Comparison of ENCODE assay signal across 1 cellular context in genomic region chr22:38656256-38657148, GRCh38.
A peak's percentile ranks its signal among the peaks of the same experiment; 100 is the strongest.
TF ChIP-seq lines count a peak whose summit lies in the region.

CBY1 (plus strand) TSS chr22:38656638; CDS start chr22:38668055, 11,417 bp downstream.
FAM227A (minus strand) TSS chr22:38656392; CDS start chr22:38650168, 6,224 bp downstream.

TF ChIP-seq in K562, 482 proteins besides CTCF, POLR2A, EP300 and RAD21 (continued from another document and continues in another):
- no peak for TF ChIP-seq ZNF518B (CRISPR knock-in tag; IDR thresholded peaks at IDR 0.05)
- no peak for TF ChIP-seq ZNF586 (CRISPR knock-in tag; conservative IDR thresholded peaks at IDR 0.05)
- no peak for TF ChIP-seq ZNF589 (CRISPR knock-in tag; IDR thresholded peaks at IDR 0.05; ENCODE audit: low read depth)
- TF ChIP-seq MTA3 (IDR thresholded peaks at IDR 0.05; ENCODE audit: borderline replicate concordance): no peak
- peak; percentile 66; the same call in 1 of the 2 replicates for TF ChIP-seq PHF8 (IDR thresholded peaks at IDR 0.05; ENCODE audit: borderline replicate concordance, low read length)
- peak; percentile 66 for TF ChIP-seq POLR2B (IDR thresholded peaks at IDR 0.05; ENCODE audit: low read depth, partially characterized antibody)
- no peak for TF ChIP-seq CUX1 (CRISPR knock-in tag; IDR thresholded peaks at IDR 0.05)
- TF ChIP-seq ZC3H11A (IDR thresholded peaks at IDR 0.05; ENCODE audit: low read depth, low read length): no peak
- TF ChIP-seq XRCC3 (IDR thresholded peaks at IDR 0.05): no peak
- TF ChIP-seq FOSL1 (tag; conservative IDR thresholded peaks at IDR 0.05): no peak
- TF ChIP-seq ZNF23 (CRISPR knock-in tag; IDR thresholded peaks at IDR 0.05): no peak
- TF ChIP-seq E4F1 (CRISPR knock-in tag; IDR thresholded peaks at IDR 0.05; ENCODE audit: borderline replicate concordance): no peak
- TF ChIP-seq NFE2 (IDR thresholded peaks at IDR 0.05; ENCODE audit: low read depth): no peak
- TF ChIP-seq BHLHE40 (IDR thresholded peaks at IDR 0.05; ENCODE audit: low read length): peak; percentile 89
- TF ChIP-seq RCOR1 (IDR thresholded peaks at IDR 0.05; ENCODE audit: borderline replicate concordance in 1 of 2, low read depth in 2 of 2, low read length in 2 of 2): no peak
- TF ChIP-seq ZBTB26 (CRISPR knock-in tag; IDR thresholded peaks at IDR 0.05): no peak
- no peak for TF ChIP-seq ZNF512 (tag; IDR thresholded peaks at IDR 0.05)
- TF ChIP-seq MXD1 (CRISPR knock-in tag; IDR thresholded peaks at IDR 0.05; ENCODE audit: borderline replicate concordance, poor library complexity, severe bottlenecking): no peak
- TF ChIP-seq ELF4 (CRISPR knock-in tag; IDR thresholded peaks at IDR 0.05): no peak
- TF ChIP-seq DLX4 (CRISPR knock-in tag; IDR thresholded peaks at IDR 0.05): no peak
- no peak for TF ChIP-seq HLTF (IDR thresholded peaks at IDR 0.05)
- TF ChIP-seq ATF3 (IDR thresholded peaks at IDR 0.05): no peak; the same call in 1 of the 2 replicates
- no peak for TF ChIP-seq ATF3 (CRISPR knock-in tag; conservative IDR thresholded peaks at IDR 0.05)
- no peak for TF ChIP-seq EHMT2 (IDR thresholded peaks at IDR 0.05)
- no peak for TF ChIP-seq MTA1 (IDR thresholded peaks at IDR 0.05; ENCODE audit: borderline replicate concordance)
- TF ChIP-seq TFE3 (CRISPR knock-in tag; IDR thresholded peaks at IDR 0.05): no peak
- 0 out of 2 replicates have a peak, but pooled peaks have one; percentile 27 for TF ChIP-seq THAP12 (CRISPR knock-in tag; IDR thresholded peaks at IDR 0.05)
